ENCODE assay signal across 8 cellular contexts in the genomic region with DNA sequence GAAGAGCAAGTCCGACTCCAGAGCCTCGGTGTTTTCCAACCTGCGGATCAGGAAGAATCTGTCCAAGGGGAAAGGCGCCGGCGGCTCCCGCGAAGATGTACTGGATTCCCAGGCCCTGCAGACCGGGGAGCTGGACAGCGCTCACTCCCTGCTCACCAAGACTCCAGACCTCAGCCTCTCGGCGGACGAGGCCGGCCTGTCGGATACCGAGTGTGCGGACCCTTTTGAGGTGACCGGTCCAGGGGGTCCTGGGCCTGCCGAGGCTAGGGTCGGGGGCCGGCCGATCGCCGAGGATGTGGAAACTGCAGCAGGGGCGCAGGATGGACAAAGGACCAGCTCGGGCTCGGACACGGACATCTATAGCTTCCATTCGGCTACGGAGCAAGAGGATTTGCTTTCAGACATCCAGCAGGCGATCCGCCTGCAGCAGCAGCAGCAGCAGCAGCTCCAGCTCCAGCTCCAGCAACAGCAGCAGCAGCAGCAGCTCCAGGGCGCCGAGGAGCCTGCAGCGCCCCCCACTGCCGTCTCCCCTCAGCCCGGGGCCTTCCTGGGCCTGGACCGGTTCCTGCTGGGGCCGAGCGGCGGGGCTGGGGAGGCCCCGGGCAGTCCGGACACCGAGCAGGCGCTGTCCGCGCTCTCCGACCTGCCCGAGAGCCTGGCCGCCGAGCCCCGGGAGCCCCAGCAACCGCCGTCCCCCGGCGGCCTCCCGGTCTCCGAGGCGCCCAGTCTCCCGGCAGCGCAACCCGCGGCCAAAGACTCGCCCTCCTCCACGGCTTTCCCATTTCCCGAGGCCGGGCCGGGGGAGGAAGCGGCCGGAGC. TPM values are rescaled to one million over a fixed set of nuclear protein-coding genes. Genes with fewer than 3 reads are reported as not detected.
DNase-seq lines count a peak whose midpoint lies in the region; ATAC-seq and TF ChIP-seq lines count a peak whose summit lies in the region.

No MANE protein-coding gene starts in this region.

- no peak overlapping the region for H3K9ac ChIP-seq in smooth muscle cell (ENCODE audit: low read depth)

- peaks cover 24% of the 10 kb centered on the region for H3K27me3 Mint-ChIP-seq in activated CD8-positive, alpha-beta T cell treated with anti-CD3 and anti-CD28 coated beads for 36 hours
- peaks cover 33% of the 10 kb centered on the region for H3K27me3 Mint-ChIP-seq in activated CD8-positive, alpha-beta T cell treated with anti-CD3 and anti-CD28 coated beads, Interleukin-2, amount 10 ng/mL, durations not matched to agents 7 days and 5 days (ENCODE audit: low read depth)

- H2AFZ ChIP-seq in smooth muscle cell (ENCODE audit: low read depth) = peak overlapping the region; percentile 79

- H3K27ac ChIP-seq in angular gyrus (ENCODE audit: low read depth, low read length) (peak overlapping the region; percentile 87), smooth muscle cell (ENCODE audit: low read depth) (no peak overlapping the region)

- DNase-seq in activated CD8-positive, alpha-beta T cell treated with anti-CD3 and anti-CD28 coated beads for 36 hours = no peak
- no peak for DNase-seq in activated CD8-positive, alpha-beta T cell treated with anti-CD3 and anti-CD28 coated beads, Interleukin-2, amount 10 ng/mL, durations not matched to agents 7 days and 5 days
- DNase-seq in hypothalamus (lab: John Stamatoyannopoulos, UW) (peak in 27 of 51 donors; percentile 9 to 72 (median 33)), smooth muscle cell (lab: John Stamatoyannopoulos, UW; ENCODE audit: unreplicated experiment) (peak; percentile 55)

- whole genome bisulfite sequencing in smooth muscle cell (ENCODE audit: low lambda C conversion rate) = 2% methylated on average over 47 of the region's 70 CpGs

- no peaks in the 10 kb centered on the region for H3K36me3 Mint-ChIP-seq in activated CD8-positive, alpha-beta T cell treated with anti-CD3 and anti-CD28 coated beads for 36 hours (ENCODE audit: low read depth)
- no peaks in the 10 kb centered on the region for H3K36me3 Mint-ChIP-seq in activated CD8-positive, alpha-beta T cell treated with anti-CD3 and anti-CD28 coated beads, Interleukin-2, amount 10 ng/mL, durations not matched to agents 7 days and 5 days (ENCODE audit: low read depth)

- peak; percentile 27 for ATAC-seq in activated CD8-positive, alpha-beta T cell treated with anti-CD3 and anti-CD28 coated beads for 36 hours
- no peak for ATAC-seq in activated CD8-positive, alpha-beta T cell treated with anti-CD3 and anti-CD28 coated beads, Interleukin-2, amount 10 ng/mL, durations not matched to agents 7 days and 5 days
- ATAC-seq in GM18870 (IDR thresholded peaks at IDR 0.05; ENCODE audit: unreplicated experiment) = no peak
- no peak for ATAC-seq in GM18519 (IDR thresholded peaks at IDR 0.05; ENCODE audit: low FRiP score, unreplicated experiment)
- ATAC-seq in GM19463 (IDR thresholded peaks at IDR 0.05; ENCODE audit: unreplicated experiment) = no peak

- CTCF ChIA-PET in activated CD8-positive, alpha-beta T cell treated with anti-CD3 and anti-CD28 coated beads for 36 hours (lab: Charles Lee) = interaction anchor here (1.0 kb wide), 1 partner anchor 9 kb away, joined by 3 read pairs; no protein-coding TSS in a partner anchor
- CTCF ChIA-PET in activated CD8-positive, alpha-beta T cell treated with anti-CD3 and anti-CD28 coated beads, Interleukin-2, amount 10 ng/mL, durations not matched to agents 7 days and 5 days (lab: Charles Lee) = no interaction called here

- POLR2A ChIA-PET in activated CD8-positive, alpha-beta T cell treated with anti-CD3 and anti-CD28 coated beads for 36 hours (lab: Charles Lee) = no interaction called here
- POLR2A ChIA-PET in activated CD8-positive, alpha-beta T cell treated with anti-CD3 and anti-CD28 coated beads, Interleukin-2, amount 10 ng/mL, durations not matched to agents 7 days and 5 days (lab: Charles Lee) = no interaction called here

- TF ChIP-seq CTCF in activated CD8-positive, alpha-beta T cell treated with anti-CD3 and anti-CD28 coated beads for 36 hours (IDR thresholded peaks at IDR 0.05) = no peak
- TF ChIP-seq CTCF in smooth muscle cell (IDR thresholded peaks at IDR 0.05; ENCODE audit: borderline replicate concordance, insufficient read depth, poor library complexity, severe bottlenecking) = no peak

- no peaks in the 10 kb centered on the region for H3K9me3 Mint-ChIP-seq in activated CD8-positive, alpha-beta T cell treated with anti-CD3 and anti-CD28 coated beads for 36 hours
- H3K9me3 Mint-ChIP-seq in activated CD8-positive, alpha-beta T cell treated with anti-CD3 and anti-CD28 coated beads, Interleukin-2, amount 10 ng/mL, durations not matched to agents 7 days and 5 days (ENCODE audit: insufficient read depth) = no peaks in the 10 kb centered on the region

- H3K4me2 ChIP-seq in smooth muscle cell = peak overlapping the region; percentile 98

- no peak overlapping the region for H3K27ac Mint-ChIP-seq in activated CD8-positive, alpha-beta T cell treated with anti-CD3 and anti-CD28 coated beads for 36 hours
- no peak overlapping the region for H3K27ac Mint-ChIP-seq in activated CD8-positive, alpha-beta T cell treated with anti-CD3 and anti-CD28 coated beads, Interleukin-2, amount 10 ng/mL, durations not matched to agents 7 days and 5 days

- H3K79me2 ChIP-seq in smooth muscle cell (ENCODE audit: low read depth) = no peaks in the 10 kb centered on the region

- H3K9me3 ChIP-seq in smooth muscle cell (replicated peaks; ENCODE audit: low read depth) = no peaks in the 10 kb centered on the region

- H3F3A ChIP-seq in smooth muscle cell (ENCODE audit: low read depth) = no peaks in the 10 kb centered on the region

- H3K4me3 ChIP-seq in smooth muscle cell = peak overlapping the region; percentile 66

- H3K4me3 Mint-ChIP-seq in activated CD8-positive, alpha-beta T cell treated with anti-CD3 and anti-CD28 coated beads for 36 hours = no peak overlapping the region
- no peak overlapping the region for H3K4me3 Mint-ChIP-seq in activated CD8-positive, alpha-beta T cell treated with anti-CD3 and anti-CD28 coated beads, Interleukin-2, amount 10 ng/mL, durations not matched to agents 7 days and 5 days

- intact Hi-C loops in activated CD8-positive, alpha-beta T cell treated with anti-CD3 and anti-CD28 coated beads for 36 hours (cut with micrococcal nuclease) = no loop called here

- H3K36me3 ChIP-seq in smooth muscle cell (ENCODE audit: low read depth) = no peaks in the 10 kb centered on the region

- H3K27me3 ChIP-seq in smooth muscle cell (ENCODE audit: low read depth) = peaks cover 90% of the 10 kb centered on the region

- H3K4me1 ChIP-seq in smooth muscle cell (ENCODE audit: low read depth) = peaks cover 7% of the 10 kb centered on the region

- H4K20me1 ChIP-seq in smooth muscle cell (ENCODE audit: low read depth) = no peaks in the 10 kb centered on the region

- peaks cover 3% of the 10 kb centered on the region for H3K4me1 Mint-ChIP-seq in activated CD8-positive, alpha-beta T cell treated with anti-CD3 and anti-CD28 coated beads for 36 hours (ENCODE audit: low read depth)
- peaks cover 4% of the 10 kb centered on the region for H3K4me1 Mint-ChIP-seq in activated CD8-positive, alpha-beta T cell treated with anti-CD3 and anti-CD28 coated beads, Interleukin-2, amount 10 ng/mL, durations not matched to agents 7 days and 5 days (ENCODE audit: low read depth)

RNA-seq across cellular contexts. Expression of gene FMN2, which starts 0.8 kb away (rescaled TPM):
- total RNA-seq in activated CD8-positive, alpha-beta T cell treated with anti-CD3 and anti-CD28 coated beads for 36 hours = not detected
- not detected for total RNA-seq in activated CD8-positive, alpha-beta T cell treated with anti-CD3 and anti-CD28 coated beads, Interleukin-2, amount 10 ng/mL, durations not matched to agents 7 days and 5 days
- total RNA-seq in smooth muscle cell = 0.85 and 6.2 TPM in 2 replicates
- polyA plus RNA-seq in smooth muscle cell = 0.15 and 1.9 TPM in 2 replicates

Comparison
In these comparisons a context has a peak if more than half of its experiments do, and no peak if none do; other contexts are left out.
1. DNase-seq: peak in hypothalamus (27 of 51) and smooth muscle cell (single experiment); none in activated CD8-positive, alpha-beta T cell treated with anti-CD3 and anti-CD28 coated beads for 36 hours (single experiment) and activated CD8-positive, alpha-beta T cell treated with anti-CD3 and anti-CD28 coated beads, Interleukin-2, amount 10 ng/mL, durations not matched to agents 7 days and 5 days (single experiment).